24 cellular contexts compared by ENCODE assay signal in genomic region chr5:139456776-139457175, GRCh38. TPM values are rescaled to one million over a fixed set of nuclear protein-coding genes. Genes with fewer than 3 reads are reported as not detected.
A peak's percentile ranks its signal among the peaks of the same experiment; 100 is the strongest.
DNase-seq lines count a peak whose midpoint lies in the region; ATAC-seq and TF ChIP-seq lines count a peak whose summit lies in the region.
"Had no signal": no experiment of that assay in that cellular context is flagged by ENCODE, and none has a peak within 500 bp of the region (broad histone marks: within the 10 kb centered on the region; RNA-seq: fewer than 3 reads in every experiment).

No MANE protein-coding gene starts in this region.

- no peak for DNase-seq in activated CD4-positive, alpha-beta T cell treated with anti-CD3 and anti-CD28 coated beads, Interleukin-2, amount 10 ng/mL, durations not matched to agents 24 days and 14 days
- DNase-seq in activated CD4-positive, alpha-beta T cell treated with anti-CD3 and anti-CD28 coated beads for 48 hours: no peak
- DNase-seq in GM23338 (ENCODE audit: low spot score): no peak
- DNase-seq in activated naive CD4-positive, alpha-beta T cell treated with anti-CD3 and anti-CD28 coated beads, Interleukin-2, amount 50 U/mL, for 72 hours (ENCODE audit: low spot score in 2 of 2): no peak
- no peak for DNase-seq in natural killer cell treated with Interleukin-12 subunit alpha and Interleukin-12 subunit beta and Interleukin-15 and Interleukin-18, amount 100 ng/mL, for 72 hours (ENCODE audit: low spot score)
- no peak for DNase-seq in Right ventricle myocardium inferior (ENCODE audit: missing footprints)
- DNase-seq in stimulated activated CD4-positive, alpha-beta T cell treated with anti-CD3 and anti-CD28 coated beads, Interleukin-1b, Interleukin-23, amount 100 ng/mL, for 48 hours: no peak
- DNase-seq in activated T-cell treated with anti-CD3 and anti-CD28 coated beads, Interleukin-2, amount 50 U/mL, for 4 hours: no peak
- DNase-seq: BE2C, heart right ventricle, left lung, NCI-H1092 treated with DMSO at 0.1 percent for 48 hours, NCI-H2029, nucleus accumbens, T1000, testis had no signal

- no peak for TF ChIP-seq CTCF in GM23338 (conservative IDR thresholded peaks at IDR 0.05; ENCODE audit: low read depth in 2 of 2)

- 0 out of 2 replicates have a peak, but pooled peaks cover 8% of the 10 kb centered on the region for H3K4me1 ChIP-seq in GM23338 (ENCODE audit: insufficient read depth)
- H3K4me1 ChIP-seq: A549, BE2C, testis had no signal

- peak overlapping the region; percentile 47; the same call in 1 of the 2 replicates for H2AFZ ChIP-seq in GM23338

- no peak overlapping the region for H3K4me3 ChIP-seq in GM23338
- H3K4me3 ChIP-seq: A549, heart right ventricle, left lung, SJSA1, testis had no signal

- no peaks in the 10 kb centered on the region; the same call in 1 of the 2 replicates for H3K36me3 ChIP-seq in GM23338 (ENCODE audit: insufficient read depth)
- H3K36me3 ChIP-seq: BE2C, left lung, SJSA1 had no signal

- H3K79me2 ChIP-seq in GM23338 (replicated peaks; ENCODE audit: insufficient read depth): no peaks in the 10 kb centered on the region

- H3K4me1 Mint-ChIP-seq in activated CD4-positive, alpha-beta T cell treated with anti-CD3 and anti-CD28 coated beads, Interleukin-2, amount 10 ng/mL, durations not matched to agents 24 days and 14 days: peaks cover 61% of the 10 kb centered on the region
- peaks cover 21% of the 10 kb centered on the region for H3K4me1 Mint-ChIP-seq in GM23338
- H3K4me1 Mint-ChIP-seq in natural killer cell treated with Interleukin-12 subunit alpha and Interleukin-12 subunit beta and Interleukin-15 and Interleukin-18, amount 100 ng/mL, for 72 hours (ENCODE audit: low read depth in 2 of 2): peaks cover 49 to 54% of the 10 kb centered on the region in 2 donors
- H3K4me1 Mint-ChIP-seq in activated T-cell treated with anti-CD3 and anti-CD28 coated beads, Interleukin-2, amount 50 U/mL, for 4 hours (ENCODE audit: low read depth): peaks cover 58% of the 10 kb centered on the region

- H3K36me3 Mint-ChIP-seq in activated CD4-positive, alpha-beta T cell treated with anti-CD3 and anti-CD28 coated beads, Interleukin-2, amount 10 ng/mL, durations not matched to agents 24 days and 14 days (ENCODE audit: low read depth): no peaks in the 10 kb centered on the region
- no peaks in the 10 kb centered on the region; the same call in 2 of the 3 replicates for H3K36me3 Mint-ChIP-seq in GM23338 (ENCODE audit: low read depth)
- H3K36me3 Mint-ChIP-seq in activated naive CD4-positive, alpha-beta T cell treated with anti-CD3 and anti-CD28 coated beads, Interleukin-2, amount 50 U/mL, for 72 hours: no peaks in the 10 kb centered on the region
- no peaks in the 10 kb centered on the region for H3K36me3 Mint-ChIP-seq in natural killer cell treated with Interleukin-12 subunit alpha and Interleukin-12 subunit beta and Interleukin-15 and Interleukin-18, amount 100 ng/mL, for 72 hours
- H3K36me3 Mint-ChIP-seq in activated T-cell treated with anti-CD3 and anti-CD28 coated beads, Interleukin-2, amount 50 U/mL, for 4 hours (ENCODE audit: insufficient read depth): no peaks in the 10 kb centered on the region

- intact Hi-C loops in activated CD4-positive, alpha-beta T cell treated with anti-CD3 and anti-CD28 coated beads, Interleukin-2, amount 10 ng/mL, durations not matched to agents 24 days and 14 days (cut with micrococcal nuclease): no loop called here
- intact Hi-C loops in Right ventricle myocardium inferior (cut with DNase I): no loop called here

- ATAC-seq in GM23338 (no peak), Right ventricle myocardium inferior (no peak)
- no peak for ATAC-seq in activated naive CD4-positive, alpha-beta T cell treated with anti-CD3 and anti-CD28 coated beads, Interleukin-2, amount 50 U/mL, for 72 hours
- no peak for ATAC-seq in natural killer cell treated with Interleukin-12 subunit alpha and Interleukin-12 subunit beta and Interleukin-15 and Interleukin-18, amount 100 ng/mL, for 72 hours
- no peak for ATAC-seq in activated T-cell treated with anti-CD3 and anti-CD28 coated beads, Interleukin-2, amount 50 U/mL, for 4 hours
- ATAC-seq: A549, heart right ventricle, left lung, Panc1 had no signal

- H3K4me2 ChIP-seq in GM23338: no peak overlapping the region
- H3K4me2 ChIP-seq: A549 had no signal

- H3K27ac Mint-ChIP-seq in activated CD4-positive, alpha-beta T cell treated with anti-CD3 and anti-CD28 coated beads, Interleukin-2, amount 10 ng/mL, durations not matched to agents 24 days and 14 days: peak overlapping the region; percentile 94
- no peak overlapping the region for H3K27ac Mint-ChIP-seq in GM23338
- peak overlapping the region; percentile 2 to 26 for H3K27ac Mint-ChIP-seq in activated naive CD4-positive, alpha-beta T cell treated with anti-CD3 and anti-CD28 coated beads, Interleukin-2, amount 50 U/mL, for 72 hours
- H3K27ac Mint-ChIP-seq in natural killer cell treated with Interleukin-12 subunit alpha and Interleukin-12 subunit beta and Interleukin-15 and Interleukin-18, amount 100 ng/mL, for 72 hours: peak overlapping the region; percentile 17 to 86
- H3K27ac Mint-ChIP-seq: dendritic cell treated with granulocyte-macrophage colony-stimulating factor and Interleukin-4, amounts not matched to agents 40 ng/mL and 50 ng/mL, for 4 days had no signal

- no peaks in the 10 kb centered on the region for H4K20me1 ChIP-seq in GM23338 (replicated peaks; ENCODE audit: insufficient read depth)

- H3K27ac ChIP-seq in GM23338 (ENCODE audit: low read depth): no peak overlapping the region
- H3K27ac ChIP-seq: A549, left lung, SJSA1, testis had no signal

- no peaks in the 10 kb centered on the region for H3K9me2 ChIP-seq in GM23338 (ENCODE audit: insufficient read depth)

- H3F3A ChIP-seq in GM23338 (replicated peaks; ENCODE audit: low read depth): 0 out of 2 replicates have a peak, but pooled peaks cover 6% of the 10 kb centered on the region

- peaks cover 2% of the 10 kb centered on the region for H3K27me3 Mint-ChIP-seq in activated CD4-positive, alpha-beta T cell treated with anti-CD3 and anti-CD28 coated beads, Interleukin-2, amount 10 ng/mL, durations not matched to agents 24 days and 14 days
- H3K27me3 Mint-ChIP-seq in GM23338 (ENCODE audit: insufficient read depth, low read depth, poor library complexity): peaks cover 13% of the 10 kb centered on the region
- H3K27me3 Mint-ChIP-seq in natural killer cell treated with Interleukin-12 subunit alpha and Interleukin-12 subunit beta and Interleukin-15 and Interleukin-18, amount 100 ng/mL, for 72 hours: no peaks in the 10 kb centered on the region
- H3K27me3 Mint-ChIP-seq in activated T-cell treated with anti-CD3 and anti-CD28 coated beads, Interleukin-2, amount 50 U/mL, for 4 hours (ENCODE audit: low read depth): no peaks in the 10 kb centered on the region
- H3K27me3 Mint-ChIP-seq: dendritic cell treated with granulocyte-macrophage colony-stimulating factor and Interleukin-4, amounts not matched to agents 40 ng/mL and 50 ng/mL, for 4 days had no signal

- H3K4me3 Mint-ChIP-seq in activated CD4-positive, alpha-beta T cell treated with anti-CD3 and anti-CD28 coated beads, Interleukin-2, amount 10 ng/mL, durations not matched to agents 24 days and 14 days: no peak overlapping the region
- no peak overlapping the region for H3K4me3 Mint-ChIP-seq in GM23338
- no peak overlapping the region for H3K4me3 Mint-ChIP-seq in natural killer cell treated with Interleukin-12 subunit alpha and Interleukin-12 subunit beta and Interleukin-15 and Interleukin-18, amount 100 ng/mL, for 72 hours
- H3K4me3 Mint-ChIP-seq in activated T-cell treated with anti-CD3 and anti-CD28 coated beads, Interleukin-2, amount 50 U/mL, for 4 hours: no peak overlapping the region
- H3K4me3 Mint-ChIP-seq: dendritic cell treated with granulocyte-macrophage colony-stimulating factor and Interleukin-4, amounts not matched to agents 40 ng/mL and 50 ng/mL, for 4 days had no signal

- peaks cover 5% of the 10 kb centered on the region for H3K9me3 Mint-ChIP-seq in activated CD4-positive, alpha-beta T cell treated with anti-CD3 and anti-CD28 coated beads, Interleukin-2, amount 10 ng/mL, durations not matched to agents 24 days and 14 days
- H3K9me3 Mint-ChIP-seq in GM23338: no peaks in the 10 kb centered on the region
- H3K9me3 Mint-ChIP-seq in activated naive CD4-positive, alpha-beta T cell treated with anti-CD3 and anti-CD28 coated beads, Interleukin-2, amount 50 U/mL, for 72 hours: peaks cover 0 to 8% of the 10 kb centered on the region in 2 donors
- H3K9me3 Mint-ChIP-seq in natural killer cell treated with Interleukin-12 subunit alpha and Interleukin-12 subunit beta and Interleukin-15 and Interleukin-18, amount 100 ng/mL, for 72 hours: no peaks in the 10 kb centered on the region
- no peaks in the 10 kb centered on the region for H3K9me3 Mint-ChIP-seq in activated T-cell treated with anti-CD3 and anti-CD28 coated beads, Interleukin-2, amount 50 U/mL, for 4 hours
- H3K9me3 Mint-ChIP-seq: dendritic cell treated with granulocyte-macrophage colony-stimulating factor and Interleukin-4, amounts not matched to agents 40 ng/mL and 50 ng/mL, for 4 days had no signal

- no peaks in the 10 kb centered on the region for H3K27me3 ChIP-seq in GM23338 (ENCODE audit: insufficient read depth)
- H3K27me3 ChIP-seq: BE2C, heart right ventricle, left lung, SJSA1, testis had no signal

RNA-seq across cellular contexts. Expression of gene ECSCR, which starts 5.8 kb away (rescaled TPM):
- total RNA-seq in activated CD4-positive, alpha-beta T cell treated with anti-CD3 and anti-CD28 coated beads, Interleukin-2, amount 10 ng/mL, durations not matched to agents 24 days and 14 days: 1.6 and 1.7 TPM in 2 replicates
- 1.2 and 2.2 TPM in 2 replicates for total RNA-seq in GM23338 (2014; rRNA removed; shearing (Covaris generic))
- 2.5 and 2.6 TPM in 2 replicates for polyA plus RNA-seq in GM23338 (2016; fragmentation: Nextera tagmentation; extraction: Ambion mirVana)
- 1 to 10 TPM in 1 of 2 donors, not detected in 1; 1.9 TPM for total RNA-seq in activated naive CD4-positive, alpha-beta T cell treated with anti-CD3 and anti-CD28 coated beads, Interleukin-2, amount 50 U/mL, for 72 hours
- total RNA-seq in natural killer cell treated with Interleukin-12 subunit alpha and Interleukin-12 subunit beta and Interleukin-15 and Interleukin-18, amount 100 ng/mL, for 72 hours: not detected
- total RNA-seq in Right ventricle myocardium inferior: 21.4 TPM
- total RNA-seq in activated T-cell treated with anti-CD3 and anti-CD28 coated beads, Interleukin-2, amount 50 U/mL, for 4 hours: 1 to 10 TPM; 2.6 to 4.0 (median 2.9) TPM
- total RNA-seq: bronchial epithelial cell, mononuclear cell had no signal
- polyA plus RNA-seq: A549 had no signal

RNA-seq across cellular contexts. Expression of gene SMIM33, which starts 14.0 kb away (rescaled TPM):
- 0.37 and 0.38 TPM in 2 replicates for total RNA-seq in activated CD4-positive, alpha-beta T cell treated with anti-CD3 and anti-CD28 coated beads, Interleukin-2, amount 10 ng/mL, durations not matched to agents 24 days and 14 days
- total RNA-seq in GM23338 (2014; rRNA removed; shearing (Covaris generic)): not detected in 2 replicates
- not detected in 2 replicates for polyA plus RNA-seq in GM23338 (2016; fragmentation: Nextera tagmentation; extraction: Ambion mirVana)
- total RNA-seq in activated naive CD4-positive, alpha-beta T cell treated with anti-CD3 and anti-CD28 coated beads, Interleukin-2, amount 50 U/mL, for 72 hours: under 1 TPM; 0.11 to 0.53 TPM
- total RNA-seq in natural killer cell treated with Interleukin-12 subunit alpha and Interleukin-12 subunit beta and Interleukin-15 and Interleukin-18, amount 100 ng/mL, for 72 hours: not detected
- total RNA-seq in Right ventricle myocardium inferior: not detected
- under 1 TPM in 2 of 3 donors, not detected in 1; 0.21 to 0.30 TPM for total RNA-seq in activated T-cell treated with anti-CD3 and anti-CD28 coated beads, Interleukin-2, amount 50 U/mL, for 4 hours
- total RNA-seq: bronchial epithelial cell, heart right ventricle, left lung, LHCN-M2, mononuclear cell, renal cortical epithelial cell, SJSA1 had no signal
- polyA plus RNA-seq: A549, heart right ventricle had no signal

RNA-seq across cellular contexts. Expression of gene DNAJC18, which starts 17.5 kb away (rescaled TPM):
- total RNA-seq in activated CD4-positive, alpha-beta T cell treated with anti-CD3 and anti-CD28 coated beads, Interleukin-2, amount 10 ng/mL, durations not matched to agents 24 days and 14 days: 34.2 and 38.6 TPM in 2 replicates
- total RNA-seq in GM23338 (2014; rRNA removed; shearing (Covaris generic)): 14.2 and 18.9 TPM in 2 replicates
- 13.4 and 15.1 TPM in 2 replicates for polyA plus RNA-seq in GM23338 (2016; fragmentation: Nextera tagmentation; extraction: Ambion mirVana)
- total RNA-seq in activated naive CD4-positive, alpha-beta T cell treated with anti-CD3 and anti-CD28 coated beads, Interleukin-2, amount 50 U/mL, for 72 hours: 10 to 100 TPM; 13.5 to 47.3 TPM
- 10 to 100 TPM; 11.9 to 12.6 TPM for total RNA-seq in natural killer cell treated with Interleukin-12 subunit alpha and Interleukin-12 subunit beta and Interleukin-15 and Interleukin-18, amount 100 ng/mL, for 72 hours
- total RNA-seq in Right ventricle myocardium inferior: 7.9 TPM
- total RNA-seq in activated T-cell treated with anti-CD3 and anti-CD28 coated beads, Interleukin-2, amount 50 U/mL, for 4 hours: 10 to 100 TPM; 22.7 to 32.8 (median 26.2) TPM

RNA-seq across cellular contexts. Expression of gene STING1, which starts 25.8 kb away (rescaled TPM):
- 198 and 201 TPM in 2 replicates for total RNA-seq in activated CD4-positive, alpha-beta T cell treated with anti-CD3 and anti-CD28 coated beads, Interleukin-2, amount 10 ng/mL, durations not matched to agents 24 days and 14 days
- total RNA-seq in GM23338 (2014; rRNA removed; shearing (Covaris generic)): 0.39 TPM in 1 of 2 replicates, not detected in the other
- polyA plus RNA-seq in GM23338 (2016; fragmentation: Nextera tagmentation; extraction: Ambion mirVana): 0.30 and 0.66 TPM in 2 replicates
- 100 to 1,000 TPM; 128 to 254 TPM for total RNA-seq in activated naive CD4-positive, alpha-beta T cell treated with anti-CD3 and anti-CD28 coated beads, Interleukin-2, amount 50 U/mL, for 72 hours
- 100 to 1,000 TPM; 138 to 156 TPM for total RNA-seq in natural killer cell treated with Interleukin-12 subunit alpha and Interleukin-12 subunit beta and Interleukin-15 and Interleukin-18, amount 100 ng/mL, for 72 hours
- 47.2 TPM for total RNA-seq in Right ventricle myocardium inferior
- 100 to 1,000 TPM; 139 to 261 (median 172) TPM for total RNA-seq in activated T-cell treated with anti-CD3 and anti-CD28 coated beads, Interleukin-2, amount 50 U/mL, for 4 hours

RNA-seq across cellular contexts. Expression of gene SPATA24, which starts 52.9 kb away (rescaled TPM):
- 4.2 TPM in 2 replicates for total RNA-seq in activated CD4-positive, alpha-beta T cell treated with anti-CD3 and anti-CD28 coated beads, Interleukin-2, amount 10 ng/mL, durations not matched to agents 24 days and 14 days
- total RNA-seq in GM23338 (2014; rRNA removed; shearing (Covaris generic)): 7.1 and 16.0 TPM in 2 replicates
- 20.6 and 22.4 TPM in 2 replicates for polyA plus RNA-seq in GM23338 (2016; fragmentation: Nextera tagmentation; extraction: Ambion mirVana)
- total RNA-seq in activated naive CD4-positive, alpha-beta T cell treated with anti-CD3 and anti-CD28 coated beads, Interleukin-2, amount 50 U/mL, for 72 hours: 1 to 10 TPM; 6.8 to 8.9 TPM
- 1 to 10 TPM; 6.4 to 7.2 TPM for total RNA-seq in natural killer cell treated with Interleukin-12 subunit alpha and Interleukin-12 subunit beta and Interleukin-15 and Interleukin-18, amount 100 ng/mL, for 72 hours
- total RNA-seq in Right ventricle myocardium inferior: 17.2 TPM
- 1 to 10 TPM; 2.4 to 3.6 (median 2.6) TPM for total RNA-seq in activated T-cell treated with anti-CD3 and anti-CD28 coated beads, Interleukin-2, amount 50 U/mL, for 4 hours
